23 cellular contexts compared by ENCODE assay signal in the genomic region with DNA sequence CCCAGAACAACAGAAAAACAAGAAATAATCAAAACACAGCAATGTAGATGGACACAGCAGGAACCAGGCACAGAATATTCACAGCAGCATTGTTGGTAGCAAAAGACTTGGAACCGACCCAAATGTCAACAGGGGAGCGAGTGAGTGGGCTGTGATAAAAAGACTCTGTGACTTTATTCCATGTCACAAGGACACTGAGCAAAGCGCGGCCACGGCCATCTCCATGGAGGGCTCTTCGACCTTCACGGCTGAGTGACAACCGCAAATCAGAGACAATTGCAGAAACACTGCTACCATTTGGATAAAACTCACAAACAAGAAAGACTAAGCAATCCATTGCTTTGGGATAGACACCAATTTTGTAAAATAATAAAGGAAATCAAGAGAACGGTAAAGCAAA.
DNase-seq lines count a peak whose midpoint lies in the region; TF ChIP-seq lines count a peak whose summit lies in the region.
"Had no signal": no experiment of that assay in that cellular context is flagged by ENCODE, and none has a peak within 500 bp of the region (broad histone marks: within the 10 kb centered on the region; RNA-seq: fewer than 3 reads in every experiment).

No MANE protein-coding gene starts in this region.

- H3K27ac Mint-ChIP-seq in endodermal cell: no peak overlapping the region
- H3K27ac Mint-ChIP-seq: B cell had no signal

- peaks cover 12% of the 10 kb centered on the region for H3K9me3 Mint-ChIP-seq in endodermal cell

- H3K27me3 ChIP-seq in endodermal cell (ENCODE audit: control insufficient read depth, insufficient read depth, low read length, poor library complexity, severe bottlenecking): no peaks in the 10 kb centered on the region

- H3K4me1 Mint-ChIP-seq in endodermal cell: no peaks in the 10 kb centered on the region

- H3K36me3 Mint-ChIP-seq in endodermal cell (ENCODE audit: low read depth): no peaks in the 10 kb centered on the region

- no peak overlapping the region for H3K4me3 Mint-ChIP-seq in endodermal cell
- H3K4me3 Mint-ChIP-seq: B cell had no signal

- H3K27me3 Mint-ChIP-seq in endodermal cell (ENCODE audit: insufficient read depth): no peaks in the 10 kb centered on the region

- H3K36me3 ChIP-seq in endodermal cell (ENCODE audit: control insufficient read depth, insufficient read depth, low read length): no peaks in the 10 kb centered on the region

- TF ChIP-seq CTCF in endodermal cell (conservative IDR thresholded peaks at IDR 0.05): no peak

- H3K27ac ChIP-seq in endodermal cell (ENCODE audit: low read depth, low read length): no peak overlapping the region
- H3K27ac ChIP-seq: GM23248 had no signal

- 92 to 94% methylated on average over 5 to 9 of the region's 9 CpGs for WGBS in endodermal cell (ENCODE audit: insufficient coverage in 1 of 2, insufficient read length in 1 of 2), 2 experiments

- peaks cover 10% of the 10 kb centered on the region for H3K9me3 ChIP-seq in endodermal cell (ENCODE audit: control insufficient read depth, low read length)
- H3K9me3 ChIP-seq: SK-N-SH had no signal

- peak; percentile 35 for DNase-seq in NCI-H2029 treated with DMSO at 0.1 percent for 48 hours (lab: John Stamatoyannopoulos, UW)
- no peak for DNase-seq in NCI-H2029 (lab: John Stamatoyannopoulos, UW)
- peak; percentile 30 for DNase-seq in NCI-H1092 (lab: John Stamatoyannopoulos, UW)
- peak; percentile 83 for DNase-seq in NCI-H345 treated with DMSO at 0.1 percent for 48 hours (lab: John Stamatoyannopoulos, UW; ENCODE audit: unreplicated experiment)
- DNase-seq in pons (ENCODE audit: low spot score): peak; percentile 1
- no peak for DNase-seq in activated CD8-positive, alpha-beta memory T cell treated with anti-CD3 and anti-CD28 coated beads, Interleukin-2, amount 50 U/mL, for 4 hours
- DNase-seq in endodermal cell: no peak
- no peak for DNase-seq in OCI-M2 (lab: John Stamatoyannopoulos, UW; ENCODE audit: unreplicated experiment)
- DNase-seq: 8988T, DMS 273 treated with DMSO at 0.1 percent for 48 hours, GF-D8, GM23248, HCEC 1CT, KG1, NCI-H1436 treated with DMSO at 0.1 percent for 48 hours, NCI-H2107, NCI-H226, NCI-H774, PC-3, RPMI8226, SHP77 treated with DMSO at 0.1 percent for 48 hours, SK-N-SH had no signal

- no peaks in the 10 kb centered on the region for H3K4me1 ChIP-seq in endodermal cell (ENCODE audit: control insufficient read depth, insufficient read depth, low read length)

- H3K4me3 ChIP-seq in endodermal cell (ENCODE audit: low read length): no peak overlapping the region
- H3K4me3 ChIP-seq: GM23248 had no signal

- H3K9ac ChIP-seq in endodermal cell (ENCODE audit: extremely low read depth, low read length, poor library complexity, severe bottlenecking): no peak overlapping the region
- H3K9ac ChIP-seq: GM23248, SK-N-SH had no signal

Comparison
In these comparisons a context has a peak if more than half of its experiments do, and no peak if none do; other contexts are left out.
1. DNase-seq: peak in NCI-H2029 treated with DMSO at 0.1 percent for 48 hours (single experiment), NCI-H1092 (single experiment), NCI-H345 treated with DMSO at 0.1 percent for 48 hours (single experiment) and pons (single experiment); none in NCI-H2029 (single experiment), activated CD8-positive, alpha-beta memory T cell treated with anti-CD3 and anti-CD28 coated beads, Interleukin-2, amount 50 U/mL, for 4 hours (single experiment), endodermal cell (single experiment) and OCI-M2 (single experiment).